1 cellular context compared by ENCODE assay signal in genomic region chr19:16457954-16458331, GRCh38.
TF ChIP-seq lines count a peak whose summit lies in the region.

No MANE protein-coding gene starts in this region.

TF ChIP-seq in H1, 55 proteins besides CTCF, POLR2A, EP300 and RAD21:
- TF ChIP-seq CBX5 (IDR thresholded peaks at IDR 0.05; ENCODE audit: low read depth, low read length) (no peak), NRF1 (IDR thresholded peaks at IDR 0.05; ENCODE audit: low read depth, low read length) (no peak), ZNF274 (IDR thresholded peaks at IDR 0.05; ENCODE audit: borderline replicate concordance, extremely low read depth, low read length) (no peak), POU5F1 (IDR thresholded peaks at IDR 0.05; ENCODE audit: low read depth, low read length) (no peak), HDAC6 (IDR thresholded peaks at IDR 0.05; ENCODE audit: low read depth, low read length) (no peak), EZH2 (IDR thresholded peaks at IDR 0.05; ENCODE audit: low read depth, low read length, severe bottlenecking) (no peak), TEAD4 (IDR thresholded peaks at IDR 0.05; ENCODE audit: low read depth, low read length) (no peak), RFX5 (IDR thresholded peaks at IDR 0.05; ENCODE audit: borderline replicate concordance, low read depth, low read length) (no peak), ATF2 (IDR thresholded peaks at IDR 0.05; ENCODE audit: low read length) (no peak), GABPA (IDR thresholded peaks at IDR 0.05; ENCODE audit: borderline replicate concordance, insufficient read depth, low read length) (no peak), PHF8 (conservative IDR thresholded peaks at IDR 0.05; ENCODE audit: low read depth, low read length) (no peak), BRCA1 (IDR thresholded peaks at IDR 0.05; ENCODE audit: low read depth, low read length) (no peak), CTBP2 (IDR thresholded peaks at IDR 0.05; ENCODE audit: borderline replicate concordance, insufficient read depth, insufficient read length, low read length) (no peak), KDM4A (IDR thresholded peaks at IDR 0.05; ENCODE audit: low read depth, low read length, severe bottlenecking) (no peak), KDM1A (IDR thresholded peaks at IDR 0.05; ENCODE audit: borderline replicate concordance, low read length) (no peak), CHD7 (IDR thresholded peaks at IDR 0.05; ENCODE audit: insufficient replicate concordance, low read length) (no peak), MAFK (IDR thresholded peaks at IDR 0.05; ENCODE audit: low read depth, low read length) (no peak), USF2 (IDR thresholded peaks at IDR 0.05; ENCODE audit: low read length) (no peak)
